1 cellular context compared by ENCODE assay signal in the genomic region with DNA sequence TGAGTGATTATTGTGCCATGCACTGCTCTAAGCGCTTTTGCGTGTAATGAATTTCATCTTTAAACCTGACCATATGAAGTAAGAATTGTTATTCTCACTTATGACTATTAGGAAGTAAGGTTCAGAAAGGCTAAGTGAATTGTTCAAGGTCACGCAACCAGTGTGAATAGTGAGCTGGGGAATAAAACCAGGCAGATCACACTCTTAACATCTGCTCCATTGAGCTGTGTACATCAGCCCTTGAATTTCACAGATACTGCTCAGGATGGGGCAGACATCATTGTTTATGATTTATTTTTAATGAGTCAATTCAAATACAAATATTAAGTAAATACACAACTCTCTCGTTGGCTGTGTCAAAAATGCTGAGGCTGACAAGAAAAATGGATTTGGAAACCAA.
TF ChIP-seq lines count a peak whose summit lies in the region.

No MANE protein-coding gene starts in this region.

TF ChIP-seq in HEK293, 187 proteins besides CTCF, POLR2A, EP300 and RAD21 (continued from another document):
- TF ChIP-seq, protein P1, sequence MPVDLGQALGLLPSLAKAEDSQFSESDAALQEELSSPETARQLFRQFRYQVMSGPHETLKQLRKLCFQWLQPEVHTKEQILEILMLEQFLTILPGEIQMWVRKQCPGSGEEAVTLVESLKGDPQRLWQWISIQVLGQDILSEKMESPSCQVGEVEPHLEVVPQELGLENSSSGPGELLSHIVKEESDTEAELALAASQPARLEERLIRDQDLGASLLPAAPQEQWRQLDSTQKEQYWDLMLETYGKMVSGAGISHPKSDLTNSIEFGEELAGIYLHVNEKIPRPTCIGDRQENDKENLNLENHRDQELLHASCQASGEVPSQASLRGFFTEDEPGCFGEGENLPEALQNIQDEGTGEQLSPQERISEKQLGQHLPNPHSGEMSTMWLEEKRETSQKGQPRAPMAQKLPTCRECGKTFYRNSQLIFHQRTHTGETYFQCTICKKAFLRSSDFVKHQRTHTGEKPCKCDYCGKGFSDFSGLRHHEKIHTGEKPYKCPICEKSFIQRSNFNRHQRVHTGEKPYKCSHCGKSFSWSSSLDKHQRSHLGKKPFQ (tag by site-specific recombination; IDR thresholded peaks at IDR 0.05): peak; percentile 73
- TF ChIP-seq ZFHX2 (tag by site-specific recombination; conservative IDR thresholded peaks at IDR 0.05): no peak
- TF ChIP-seq ZNF211 (tag by site-specific recombination; IDR thresholded peaks at IDR 0.05; ENCODE audit: low read depth): no peak
